8 cellular contexts compared by ENCODE assay signal in the genomic region with DNA sequence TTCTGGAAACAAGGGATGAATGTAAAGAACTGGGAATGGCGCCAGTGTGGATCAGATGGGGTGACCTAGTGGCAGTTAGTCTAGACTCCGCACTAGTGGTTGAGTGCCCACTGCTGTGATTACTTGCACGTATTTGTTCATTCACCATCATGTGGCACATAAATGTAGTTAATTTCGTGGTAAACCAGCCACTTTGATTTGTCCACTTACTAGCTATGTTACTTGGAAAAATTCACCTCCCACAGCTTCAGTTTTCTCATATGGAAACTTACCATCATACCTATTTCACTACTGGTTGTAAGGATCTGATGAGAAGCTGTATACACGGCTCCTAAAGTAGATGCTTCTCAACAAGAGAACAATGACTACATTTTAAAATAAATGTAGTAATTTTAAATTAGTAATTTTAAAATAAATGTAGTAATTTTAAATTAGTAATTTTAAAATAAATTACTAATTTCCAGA. TPM values are rescaled to one million over a fixed set of nuclear protein-coding genes. Genes with fewer than 3 reads are reported as not detected.
DNase-seq lines count a peak whose midpoint lies in the region; ATAC-seq and TF ChIP-seq lines count a peak whose summit lies in the region.

No MANE protein-coding gene starts in this region.

- WGBS in psoas muscle, 3 donors: 19 to 33% (median 27%) methylated on average over 5 of the region's 5 CpGs

- TF ChIP-seq CTCF in endothelial cell (IDR thresholded peaks at IDR 0.05; ENCODE audit: unreplicated experiment): no peak
- no peak for TF ChIP-seq CTCF in psoas muscle (IDR thresholded peaks at IDR 0.05)

- H3K27me3 ChIP-seq in psoas muscle (ENCODE audit: insufficient read depth in 3 of 3, low read length in 2 of 3): peaks cover 0 to 7% (median 0%) of the 10 kb centered on the region in 3 donors

- H3K36me3 ChIP-seq in psoas muscle (ENCODE audit: insufficient read depth in 1 of 2, low read depth in 1 of 2): no peaks in the 10 kb centered on the region

- H3K4me1 ChIP-seq in psoas muscle: no peaks in the 10 kb centered on the region

- peak overlapping the region; percentile 83 to 95 (median 92) for H3K4me3 Mint-ChIP-seq in IgD-negative memory B cell
- H3K4me3 Mint-ChIP-seq in endothelial cell (ENCODE audit: unreplicated experiment): peak overlapping the region; percentile 85

- H3K4me1 Mint-ChIP-seq in IgD-negative memory B cell: peaks cover 7 to 16% (median 11%) of the 10 kb centered on the region in 3 donors
- no peaks in the 10 kb centered on the region for H3K4me1 Mint-ChIP-seq in endothelial cell (ENCODE audit: unreplicated experiment)

- intact Hi-C loops in psoas muscle (cut with DNase I): no loop called here

- H3K27me3 Mint-ChIP-seq in IgD-negative memory B cell (peaks cover 7% of the 10 kb centered on the region), endothelial cell (ENCODE audit: unreplicated experiment) (no peaks in the 10 kb centered on the region)

- H3K9me3 Mint-ChIP-seq in IgD-negative memory B cell (no peaks in the 10 kb centered on the region), endothelial cell (ENCODE audit: unreplicated experiment) (no peaks in the 10 kb centered on the region)

- H3K36me3 Mint-ChIP-seq in IgD-negative memory B cell (no peaks in the 10 kb centered on the region), endothelial cell (ENCODE audit: low read depth, unreplicated experiment) (no peaks in the 10 kb centered on the region)

- ATAC-seq in GM18868 (IDR thresholded peaks at IDR 0.05; ENCODE audit: unreplicated experiment) (peak; percentile 23), psoas muscle (peak in 1 of 4 donors; percentile 7)

- DNase-seq in endothelial cell (ENCODE audit: low spot score): no peak
- DNase-seq in psoas muscle: no peak
- no peak for DNase-seq in SHP77 (lab: John Stamatoyannopoulos, UW)
- DNase-seq in OCI-M2 (lab: John Stamatoyannopoulos, UW; ENCODE audit: unreplicated experiment): no peak
- DNase-seq in effector CD8-positive, alpha-beta T cell (lab: John Stamatoyannopoulos, UW): no peak
- no peak for DNase-seq in activated CD8-positive, alpha-beta memory T cell treated with anti-CD3 and anti-CD28 coated beads, Interleukin-2, amount 50 U/mL, for 4 hours

- peak overlapping the region; percentile 93 to 97 (median 95) for H3K27ac Mint-ChIP-seq in IgD-negative memory B cell
- H3K27ac Mint-ChIP-seq in endothelial cell (ENCODE audit: unreplicated experiment): no peak overlapping the region

- H3K9me3 ChIP-seq in psoas muscle: no peaks in the 10 kb centered on the region

- H3K4me3 ChIP-seq in psoas muscle: peak overlapping the region; percentile 81

- peak overlapping the region; percentile 77 for H3K27ac ChIP-seq in psoas muscle

RNA-seq across cellular contexts. Expression of a gene that starts 0.4 kb away (rescaled TPM):
- polyA plus RNA-seq in IgD-negative memory B cell (29.1 TPM), psoas muscle (10 to 100 TPM in 2 of 3 donors, 1 to 10 TPM in 1; 9.1 to 12.5 (median 11.2) TPM)
- total RNA-seq in endothelial cell (ENCODE audit: unreplicated experiment) (13.4 TPM), psoas muscle (10 to 100 TPM; 12.8 to 16.9 (median 14.5) TPM)
